8 cellular contexts compared by ENCODE assay signal in the genomic region with DNA sequence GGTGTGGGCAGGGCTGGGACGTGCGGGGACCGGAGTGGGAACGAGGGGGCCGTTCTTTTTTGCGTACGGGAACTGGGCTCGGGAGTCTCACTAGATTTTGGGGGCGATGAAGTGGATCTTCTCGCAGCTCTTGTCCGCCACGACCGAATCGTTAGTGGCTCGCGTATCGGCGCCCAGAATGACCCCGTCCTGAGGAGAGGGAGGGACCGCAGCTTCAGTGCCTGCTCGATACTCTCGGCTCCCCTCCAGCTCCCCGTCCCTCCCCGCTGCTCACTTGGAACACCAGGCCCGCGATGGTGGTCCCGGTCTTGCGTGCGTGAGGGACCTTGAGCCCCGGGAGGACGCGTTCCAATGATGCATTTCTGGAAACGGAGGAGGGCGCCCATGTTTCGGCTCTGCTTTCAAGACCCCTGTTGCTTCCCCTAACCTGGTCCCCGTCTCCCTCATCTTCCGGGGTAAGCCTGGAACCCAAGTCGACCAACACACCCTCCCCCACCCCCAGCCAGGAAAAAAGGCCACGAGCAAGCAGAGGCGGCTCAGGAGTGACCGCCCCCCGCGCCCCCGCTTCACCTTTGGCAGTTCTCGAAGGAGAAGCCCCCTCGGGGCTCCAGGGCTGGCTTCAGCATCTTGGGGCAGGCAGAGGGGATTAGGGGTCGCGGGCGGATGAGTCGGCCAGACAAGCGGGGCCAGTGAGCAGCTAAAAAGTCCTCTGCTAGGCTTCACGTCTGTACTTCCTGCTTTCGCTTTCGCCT. TPM values are rescaled to one million over a fixed set of nuclear protein-coding genes. Genes with fewer than 3 reads are reported as not detected.
DNase-seq lines count a peak whose midpoint lies in the region; ATAC-seq and TF ChIP-seq lines count a peak whose summit lies in the region.

TSS of gene PSMB10 (minus strand) at position 727 of the 752 bp plus-strand sequence. CDS start at position 626, 101 bp downstream.

- peaks cover 18% of the 10 kb centered on the region for H3K4me1 Mint-ChIP-seq in endothelial cell (ENCODE audit: unreplicated experiment)
- peaks cover 59% of the 10 kb centered on the region for H3K4me1 Mint-ChIP-seq in stimulated activated naive CD8-positive, alpha-beta T cell treated with anti-CD3 and anti-CD28 coated beads, Interleukin-15, amount 100 ng/mL, for 72 hours

- H3K27me3 ChIP-seq in KMS-11 (ENCODE audit: insufficient read depth, low read depth), result no peaks in the 10 kb centered on the region

- peaks cover 16% of the 10 kb centered on the region for H3K4me1 ChIP-seq in KMS-11 (ENCODE audit: low read depth, poor library complexity, severe bottlenecking)
- peaks cover 3% of the 10 kb centered on the region for H3K4me1 ChIP-seq in mesodermal cell (ENCODE audit: control insufficient read depth, insufficient read depth, low read length, poor library complexity, severe bottlenecking)

- peak within 1 kb of the TSS; percentile 85 for H3K4me2 ChIP-seq in KMS-11

- DNase-seq in AG08396 (ENCODE audit: low spot score) (peak; percentile 79), endothelial cell (ENCODE audit: low spot score) (peak; percentile 30), globus pallidus (ENCODE audit: low spot score) (no peak)
- peak; percentile 58 to 67 for DNase-seq in activated CD4-positive, alpha-beta T cell treated with anti-CD3 and anti-CD28 coated beads, Interleukin-2, amount 50 U/mL, for 48 hours
- peak in 1 of 2 donors; percentile 76 for DNase-seq in stimulated activated naive CD8-positive, alpha-beta T cell treated with anti-CD3 and anti-CD28 coated beads, Interleukin-15, amount 100 ng/mL, for 72 hours

- peak within 1 kb of the TSS; percentile 90 for H3K27ac Mint-ChIP-seq in endothelial cell (ENCODE audit: unreplicated experiment)
- peak within 1 kb of the TSS; percentile 97 to 99 for H3K27ac Mint-ChIP-seq in stimulated activated naive CD8-positive, alpha-beta T cell treated with anti-CD3 and anti-CD28 coated beads, Interleukin-15, amount 100 ng/mL, for 72 hours

- peak within 1 kb of the TSS; percentile 80 for H3K9ac ChIP-seq in KMS-11

- ATAC-seq in GM18498 (IDR thresholded peaks at IDR 0.05; ENCODE audit: unreplicated experiment), result peak; percentile 6
- peak; percentile 33 for ATAC-seq in stimulated activated naive CD8-positive, alpha-beta T cell treated with anti-CD3 and anti-CD28 coated beads, Interleukin-15, amount 100 ng/mL, for 72 hours

- H4K20me1 ChIP-seq in KMS-11 (ENCODE audit: insufficient read depth), result no peaks in the 10 kb centered on the region

- H3K79me2 ChIP-seq in KMS-11 (ENCODE audit: insufficient read depth, low read depth), result peaks cover 12% of the 10 kb centered on the region; the same call in 1 of the 2 replicates

- peak within 1 kb of the TSS; percentile 98 for H3K4me3 Mint-ChIP-seq in endothelial cell (ENCODE audit: unreplicated experiment)
- H3K4me3 Mint-ChIP-seq in stimulated activated naive CD8-positive, alpha-beta T cell treated with anti-CD3 and anti-CD28 coated beads, Interleukin-15, amount 100 ng/mL, for 72 hours, result peak within 1 kb of the TSS; percentile 98 to 99

- TF ChIP-seq CTCF in KMS-11 (conservative IDR thresholded peaks at IDR 0.05; ENCODE audit: low read depth, low read length) (no peak), endothelial cell (IDR thresholded peaks at IDR 0.05; ENCODE audit: unreplicated experiment) (no peak)

- peaks cover 8% of the 10 kb centered on the region for H3K36me3 Mint-ChIP-seq in endothelial cell (ENCODE audit: low read depth, unreplicated experiment)

- H3K4me3 ChIP-seq in KMS-11 (IDR thresholded peaks at IDR 0.05; ENCODE audit: insufficient read depth, low read depth, low read length) (no peak within 1 kb of the TSS), mesodermal cell (ENCODE audit: extremely low read depth, insufficient read depth, low read length, poor library complexity, severe bottlenecking) (peak within 1 kb of the TSS; percentile 86)

- H3K27ac ChIP-seq in KMS-11, result peak within 1 kb of the TSS; percentile 78
- H3K27ac ChIP-seq in mesodermal cell (ENCODE audit: low read depth, low read length, severe bottlenecking), result peak within 1 kb of the TSS; percentile 62

- H3K36me3 ChIP-seq in KMS-11 (ENCODE audit: insufficient read depth), result no peaks in the 10 kb centered on the region
- H3K36me3 ChIP-seq in mesodermal cell (ENCODE audit: control insufficient read depth, insufficient read depth, low read length), result peaks cover 18% of the 10 kb centered on the region

- H3K27me3 Mint-ChIP-seq in endothelial cell (ENCODE audit: unreplicated experiment), result peaks cover 33% of the 10 kb centered on the region
- no peaks in the 10 kb centered on the region for H3K27me3 Mint-ChIP-seq in stimulated activated naive CD8-positive, alpha-beta T cell treated with anti-CD3 and anti-CD28 coated beads, Interleukin-15, amount 100 ng/mL, for 72 hours

- peak within 1 kb of the TSS; percentile 35 for H2AFZ ChIP-seq in KMS-11 (ENCODE audit: low read depth)

- H3K9me3 Mint-ChIP-seq in endothelial cell (ENCODE audit: unreplicated experiment), result no peaks in the 10 kb centered on the region
- no peaks in the 10 kb centered on the region for H3K9me3 Mint-ChIP-seq in stimulated activated naive CD8-positive, alpha-beta T cell treated with anti-CD3 and anti-CD28 coated beads, Interleukin-15, amount 100 ng/mL, for 72 hours

- WGBS in mesodermal cell (ENCODE audit: insufficient coverage in 2 of 2), 2 experiments, result 2 to 3% methylated on average over 45 to 53 of the region's 54 CpGs

- H3K9me3 ChIP-seq in mesodermal cell (ENCODE audit: control insufficient read depth, low read length), result no peaks in the 10 kb centered on the region

RNA-seq across cellular contexts. Expression of gene PSMB10, which starts in this region (rescaled TPM):
- total RNA-seq in endothelial cell (ENCODE audit: unreplicated experiment), result 15.3 TPM
- 12.5 TPM for polyA plus RNA-seq in mesodermal cell (2013, experiment 1 of 2)
- polyA plus RNA-seq in mesodermal cell (2013, experiment 2 of 2), result 10.1 TPM
